24 cellular contexts compared by ENCODE assay signal in the genomic region with DNA sequence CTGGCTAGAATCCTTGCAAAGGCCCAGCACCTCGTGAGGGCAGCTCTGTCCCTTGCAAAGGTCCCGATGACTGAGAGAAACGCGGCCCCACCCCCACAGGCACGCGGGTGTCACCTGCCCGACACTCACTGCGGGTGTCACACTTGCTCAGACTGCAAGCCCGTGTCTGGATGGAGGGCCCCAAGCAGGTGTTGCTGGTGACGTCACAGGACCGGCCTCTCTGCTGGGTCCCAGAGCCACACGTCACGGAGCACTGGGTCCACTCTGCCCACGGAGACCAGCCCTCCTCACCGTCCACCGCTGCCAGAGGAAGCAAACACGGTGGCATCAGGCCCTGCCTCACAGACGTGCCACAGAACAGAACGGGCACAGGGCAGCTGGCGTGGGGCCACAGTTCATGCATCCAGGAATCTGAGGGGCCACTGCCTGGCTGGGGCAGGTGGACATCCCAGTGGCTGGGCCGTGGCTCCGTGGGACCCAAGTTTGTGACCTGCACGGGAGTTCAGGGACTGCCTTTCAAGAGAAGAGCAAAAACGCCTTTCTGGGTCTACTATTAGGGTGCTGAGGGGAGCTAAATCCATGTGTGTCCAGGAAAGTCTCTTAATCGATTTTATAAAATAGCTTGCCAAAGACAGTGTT. TPM values are rescaled to one million over a fixed set of nuclear protein-coding genes. Genes with fewer than 3 reads are reported as not detected.
DNase-seq lines count a peak whose midpoint lies in the region; ATAC-seq, FAIRE-seq and TF ChIP-seq lines count a peak whose summit lies in the region.
"Had no signal": no experiment of that assay in that cellular context is flagged by ENCODE, and none has a peak within 500 bp of the region (broad histone marks: within the 10 kb centered on the region; RNA-seq: fewer than 3 reads in every experiment).

No MANE protein-coding gene starts in this region.

- DNase-seq in breast epithelium (ENCODE audit: low spot score in 2 of 2) = no peak
- no peak for DNase-seq in MCF 10A (ENCODE audit: unreplicated experiment)
- no peak for DNase-seq in K562 (ENCODE audit: extremely low read depth in 1 of 4, low spot score in 3 of 4)
- no peak for DNase-seq in neuronal stem cell (ENCODE audit: low spot score)
- DNase-seq in vagina (ENCODE audit: extremely low spot score in 2 of 2) = no peak
- DNase-seq in CD1c-positive myeloid dendritic cell (ENCODE audit: extremely low spot score) = no peak
- no peak for DNase-seq in UCSD-AML1 (lab: John Stamatoyannopoulos, UW; ENCODE audit: unreplicated experiment)
- no peak for DNase-seq in DMS79 (lab: John Stamatoyannopoulos, UW)
- DNase-seq: BE2C; CD4-positive, CD25-positive, alpha-beta regulatory T cell; COR-L47; DMS 273 treated with DMSO at 0.1 percent for 48 hours; GDM1; GM23248; NCI-H1092 treated with DMSO at 0.1 percent for 48 hours; NCI-H1436 treated with DMSO at 0.1 percent for 48 hours; NCI-H2029 treated with DMSO at 0.1 percent for 48 hours; NCI-H226; NCI-H524 treated with DMSO at 0.1 percent for 48 hours; NCI-H82 had no signal

- no peaks in the 10 kb centered on the region for H4K20me1 ChIP-seq in K562 (replicated peaks; ENCODE audit: control insufficient read depth, insufficient read depth, low read length)

- TF ChIP-seq CTCF in breast epithelium (IDR thresholded peaks at IDR 0.05) = no peak
- no peak for TF ChIP-seq CTCF in MCF 10A (IDR thresholded peaks at IDR 0.05; ENCODE audit: unreplicated experiment)
- no peak for TF ChIP-seq CTCF in K562 (IDR thresholded peaks at IDR 0.05 in 2 of 3, conservative IDR thresholded peaks at IDR 0.05 in 1 of 3; ENCODE audit: insufficient read depth in 2 of 3, low read depth in 1 of 3, low read length in 3 of 3)
- TF ChIP-seq CTCF in vagina (IDR thresholded peaks at IDR 0.05) = no peak

- H3K36me3 ChIP-seq in breast epithelium = no peaks in the 10 kb centered on the region
- no peaks in the 10 kb centered on the region for H3K36me3 ChIP-seq in K562 (ENCODE audit: control insufficient read depth, insufficient read depth, low read length)
- H3K36me3 ChIP-seq in neuronal stem cell (replicated peaks in 1 of 2; ENCODE audit: control insufficient read depth in 2 of 2, insufficient read depth in 2 of 2, low read length in 2 of 2) = no peaks in the 10 kb centered on the region
- peaks cover 0 to 56% of the 10 kb centered on the region in 2 donors for H3K36me3 ChIP-seq in vagina
- H3K36me3 ChIP-seq: BE2C, HAP-1 had no signal

- H2BK15ac ChIP-seq in neuronal stem cell (ENCODE audit: low read length) = no peak overlapping the region

- BruUV-seq in MCF 10A (replicated peaks; lab: Mats Ljungman, UMichigan) (no TSS peak), K562 (replicated peaks; lab: Mats Ljungman, UMichigan) (no TSS peak)

- H3K4me1 ChIP-seq in breast epithelium (no peaks in the 10 kb centered on the region), K562 (replicated peaks in 1 of 2; ENCODE audit: control insufficient read depth in 2 of 2, insufficient read depth in 2 of 2, low read length in 2 of 2) (peaks cover 0 to 10% of the 10 kb centered on the region in 2 experiments; a peak in 1 of 5 replicates), neuronal stem cell (ENCODE audit: control insufficient read depth in 2 of 2, insufficient read depth in 1 of 2, low read depth in 1 of 2, low read length in 2 of 2) (no peaks in the 10 kb centered on the region), vagina (no peaks in the 10 kb centered on the region)
- H3K4me1 ChIP-seq: A549, BE2C, HAP-1 had no signal

- no peak overlapping the region for H3K4me2 ChIP-seq in K562 (ENCODE audit: insufficient read depth, low read length)
- no peak overlapping the region for H3K4me2 ChIP-seq in neuronal stem cell (ENCODE audit: insufficient read depth, low read length, poor library complexity, severe bottlenecking)
- H3K4me2 ChIP-seq: A549 had no signal

- peak overlapping the region; percentile 90 for H3K14ac ChIP-seq in neuronal stem cell (ENCODE audit: low read length)

- H3K23ac ChIP-seq in neuronal stem cell (ENCODE audit: low read depth, low read length, poor library complexity) = peak overlapping the region; percentile 52

- H3K27ac Mint-ChIP-seq in MCF 10A (ENCODE audit: low read depth, unreplicated experiment) = no peak overlapping the region

- in situ Hi-C loops in K562 (cut with MboI) = no loop called here

- H3K4me3 Mint-ChIP-seq in MCF 10A (ENCODE audit: unreplicated experiment) = no peak overlapping the region
- H3K4me3 Mint-ChIP-seq: CD4-positive, CD25-positive, alpha-beta regulatory T cell had no signal

- no peak for ATAC-seq in K562
- ATAC-seq: A549, Right ventricle myocardium inferior had no signal

- peak overlapping the region; percentile 11 for H2AK5ac ChIP-seq in neuronal stem cell (ENCODE audit: low read depth, low read length)

- H3K9me3 Mint-ChIP-seq in MCF 10A (ENCODE audit: unreplicated experiment) = peaks cover 29% of the 10 kb centered on the region

- H3K9me3 ChIP-seq in breast epithelium (no peaks in the 10 kb centered on the region), K562 (replicated peaks; ENCODE audit: control insufficient read depth, insufficient read depth, low read depth, low read length) (peaks cover 2% of the 10 kb centered on the region), neuronal stem cell (replicated peaks in 1 of 2; ENCODE audit: control insufficient read depth in 2 of 2, insufficient read depth in 1 of 2, low read depth in 1 of 2, low read length in 2 of 2) (peaks cover 0 to 12% of the 10 kb centered on the region in 2 donors), vagina (no peaks in the 10 kb centered on the region)
- H3K9me3 ChIP-seq: A549, BE2C, HAP-1 had no signal

- H3K27ac ChIP-seq in breast epithelium (peak overlapping the region; percentile 13 to 48), K562 (ENCODE audit: extremely low read depth, low read depth, low read length) (no peak overlapping the region), neuronal stem cell (replicated peaks; ENCODE audit: low read length) (no peak overlapping the region), vagina (peak overlapping the region; percentile 54)
- H3K27ac ChIP-seq: A549, GM23248 had no signal

- WGBS in K562 (ENCODE audit: insufficient coverage, low coverage, missing lambda C conversion rate) = under 1% methylated on average over 25 of the region's 25 CpGs
- WGBS in neuronal stem cell (ENCODE audit: extremely low coverage in 2 of 2, insufficient read length in 2 of 2, insufficient replicate concordance in 1 of 2), 2 donors = no CpG with 5 or more reads among the region's 25 CpGs

- H2BK12ac ChIP-seq in neuronal stem cell (ENCODE audit: low read length) = no peak overlapping the region

- no peak overlapping the region for H3K4me3 ChIP-seq in breast epithelium
- no peak overlapping the region for H3K4me3 ChIP-seq in K562
- peak overlapping the region in 1 of 2 donors; percentile 46 for H3K4me3 ChIP-seq in neuronal stem cell (ENCODE audit: low read length in 2 of 2)
- no peak overlapping the region for H3K4me3 ChIP-seq in vagina
- H3K4me3 ChIP-seq: A549, GM23248, HAP-1 had no signal

- TF ChIP-seq POLR2A in breast epithelium (IDR thresholded peaks at IDR 0.05) (no peak), K562 (conservative IDR thresholded peaks at IDR 0.05) (no peak), vagina (IDR thresholded peaks at IDR 0.05) (no peak)

- no peak overlapping the region for H2BK5ac ChIP-seq in neuronal stem cell (ENCODE audit: low read length)

- H3K36me3 Mint-ChIP-seq in MCF 10A (ENCODE audit: insufficient read depth, unreplicated experiment) = no peaks in the 10 kb centered on the region
- H3K36me3 Mint-ChIP-seq: CD4-positive, CD25-positive, alpha-beta regulatory T cell had no signal

- no peaks in the 10 kb centered on the region for H3K79me1 ChIP-seq in neuronal stem cell (ENCODE audit: low read depth, low read length)

- H3K27me3 ChIP-seq in breast epithelium = no peaks in the 10 kb centered on the region
- peaks cover 18 to 62% of the 10 kb centered on the region in 2 experiments; a peak in 4 of 5 replicates for H3K27me3 ChIP-seq in K562 (ENCODE audit: control insufficient read depth in 2 of 2, insufficient read depth in 2 of 2, low read length in 2 of 2)
- H3K27me3 ChIP-seq in neuronal stem cell (ENCODE audit: control insufficient read depth in 3 of 3, insufficient read depth in 3 of 3, low read depth in 1 of 3, low read length in 3 of 3) = no peaks in the 10 kb centered on the region
- no peaks in the 10 kb centered on the region for H3K27me3 ChIP-seq in vagina
- H3K27me3 ChIP-seq: BE2C had no signal

- H2BK120ac ChIP-seq in neuronal stem cell (ENCODE audit: low read depth, low read length) = no peak overlapping the region

- H3K4ac ChIP-seq in neuronal stem cell (ENCODE audit: low read length) = peak overlapping the region; percentile 17

- no peaks in the 10 kb centered on the region for H3K79me2 ChIP-seq in K562 (ENCODE audit: control insufficient read depth, insufficient read depth, low read length)

- no peak overlapping the region for H4K91ac ChIP-seq in neuronal stem cell (ENCODE audit: low read depth, low read length, poor library complexity)

- no peaks in the 10 kb centered on the region for H3K4me1 Mint-ChIP-seq in MCF 10A (ENCODE audit: insufficient read depth, unreplicated experiment)
- H3K4me1 Mint-ChIP-seq: CD4-positive, CD25-positive, alpha-beta regulatory T cell had no signal

- intact Hi-C loops in breast epithelium (cut with DNase I; ENCODE audit: low total_unique reads) = no loop called here
- intact Hi-C loops in MCF 10A (cut with micrococcal nuclease) = no loop called here
- intact Hi-C loops in K562 (cut with micrococcal nuclease) = no loop called here
- intact Hi-C loops in vagina (cut with DNase I) = no loop called here

- no peak for TF ChIP-seq EP300 in K562 (IDR thresholded peaks at IDR 0.05; ENCODE audit: low read length)

- H3K9me1 ChIP-seq in K562 (ENCODE audit: control insufficient read depth, insufficient read depth, low read length) = no peaks in the 10 kb centered on the region

- no peak overlapping the region for H3K9ac ChIP-seq in K562 (ENCODE audit: insufficient read depth in 1 of 2, low read depth in 2 of 2, low read length in 2 of 2)
- H3K9ac ChIP-seq in neuronal stem cell (ENCODE audit: low read depth, low read length, poor library complexity) = no peak overlapping the region
- H3K9ac ChIP-seq: GM23248 had no signal

- H2AFZ ChIP-seq in K562 (ENCODE audit: low read depth, low read length) (no peak overlapping the region), neuronal stem cell (ENCODE audit: low read length) (no peak overlapping the region)
- H2AFZ ChIP-seq: GM23248 had no signal

- CTCF ChIA-PET in MCF 10A (lab: Yijun Ruan, JAX) (no interaction called here), K562 (lab: Yijun Ruan, JAX; ENCODE audit: low intra/inter-chr PET ratio) (no interaction called here)

- TF ChIP-seq RAD21 in K562 (CRISPR knock-in tag; conservative IDR thresholded peaks at IDR 0.05 in 1 of 2, IDR thresholded peaks at IDR 0.05 in 1 of 2) = no peak

- no peaks in the 10 kb centered on the region for H3K27me3 Mint-ChIP-seq in MCF 10A (ENCODE audit: insufficient read depth, unreplicated experiment)
- H3K27me3 Mint-ChIP-seq: CD4-positive, CD25-positive, alpha-beta regulatory T cell had no signal

- H4K8ac ChIP-seq in neuronal stem cell (ENCODE audit: low read depth, low read length) = peak overlapping the region; percentile 72

- H3K18ac ChIP-seq in neuronal stem cell (ENCODE audit: low read length) = peak overlapping the region; percentile 20

- FAIRE-seq in K562 (lab: Jason Lieb, UNC) = no peak
- FAIRE-seq: A549, GM18507 had no signal

- POLR2A ChIA-PET in MCF 10A (lab: Yijun Ruan, JAX) (no interaction called here), K562 (lab: Yijun Ruan, JAX) (no interaction called here)

RNA-seq across cellular contexts. Expression of a gene that starts 16.0 kb away (rescaled TPM):
- total RNA-seq in breast epithelium (100 to 1,000 TPM in 1 of 3 donors, 10 to 100 TPM in 2; 31.9 to 145 (median 73.0) TPM), MCF 10A (2022) (0.05 TPM in 1 of 2 replicates, not detected in the other), K562 (2014; rRNA removed) (not detected in 2 replicates), K562 (2014; rRNA removed; fragmentation: Illumina TruSeq; extraction: Trizol) (not detected in 2 replicates), K562 (2015; rRNA removed; fragmentation: Illumina TruSeq; extraction: Trizol) (not detected in 2 replicates), K562 (2021) (0.11 and 0.27 TPM in 2 replicates), vagina (86.4 TPM)
- total RNA-seq in K562 (2011; cell fraction: chromatin; rRNA removed; ENCODE audit: low replicate concordance) = not detected in 2 replicates
- total RNA-seq in K562 (2011; cell fraction: nucleolus; rRNA removed) = not detected in 2 replicates
- not detected in 2 replicates for total RNA-seq in K562 (2011; cell fraction: nucleoplasm; rRNA removed)
- polyA plus RNA-seq in K562 (2011; rRNA removed) (not detected in 2 replicates), K562 (2014; fragmentation: Illumina TruSeq; extraction: Trizol) (not detected in 2 replicates), K562 (2014; fragmentation: Nextera tagmentation; extraction: Ambion mirVana) (under 1 TPM; 0.03 TPM), K562 (2014; rRNA removed) (not detected in 2 replicates)
- not detected in 2 replicates for polyA plus RNA-seq in K562 (2011; cell fraction: cytosol; rRNA removed)
- not detected in 2 replicates for polyA plus RNA-seq in K562 (2011; cell fraction: nucleus; rRNA removed)
- polyA plus RNA-seq in K562 (2012) = 0.09 and 0.19 TPM in 2 replicates
- polyA minus RNA-seq in K562 (2011; rRNA and poly(A)+ RNA removed) = not detected in 2 replicates
- not detected in 2 replicates for polyA minus RNA-seq in K562 (2011; cell fraction: cytosol; rRNA and poly(A)+ RNA removed)
- not detected in 2 replicates for polyA minus RNA-seq in K562 (2011; cell fraction: nucleus; rRNA and poly(A)+ RNA removed)
- polyA plus RNA-seq in neuronal stem cell (2013, experiment 1 of 2) = 0.14 TPM
- 0.14 TPM for polyA plus RNA-seq in neuronal stem cell (2013, experiment 2 of 2)
- total RNA-seq: CD4-positive, CD25-positive, alpha-beta regulatory T cell had no signal

Comparison
In these comparisons a context has a peak if more than half of its experiments do, and no peak if none do; other contexts are left out.
1. RNA of a gene that starts 16.0 kb away (total RNA-seq): 86.4 TPM in vagina (single experiment) and 31.9 to 145 TPM in breast epithelium; 0.05 TPM in MCF 10A and 0.11 to 0.27 TPM in K562; every median in the first group is over 10 times any median in the second.
2. H3K27ac ChIP-seq: peak in breast epithelium (2 of 2) and vagina (single experiment); none in K562 (single experiment) and neuronal stem cell (single experiment).